Comparison of ENCODE assay signal across 14 cellular contexts in genomic region chr5:168020522-168021294, GRCh38.
DNase-seq lines count a peak whose midpoint lies in the region; ATAC-seq and TF ChIP-seq lines count a peak whose summit lies in the region.
"Had no signal": no experiment of that assay in that cellular context is flagged by ENCODE, and none has a peak within 500 bp of the region (broad histone marks: within the 10 kb centered on the region; RNA-seq: fewer than 3 reads in every experiment).

No MANE protein-coding gene starts in this region.

- H3K27ac ChIP-seq in KMS-11 (no peak overlapping the region), mammary epithelial cell (ENCODE audit: insufficient read depth, low read depth, low read length) (no peak overlapping the region), aorta (ENCODE audit: low read depth in 1 of 2, low read length in 2 of 2) (no peak overlapping the region)
- H3K27ac ChIP-seq: psoas muscle had no signal

- DNase-seq in AG10803 (ENCODE audit: low read depth) (no peak), mammary epithelial cell (no peak), kidney tubule cell (ENCODE audit: low spot score) (peak; percentile 15), aorta (no peak), KG1 (lab: John Stamatoyannopoulos, UW) (no peak), GM13977 (ENCODE audit: low spot score) (no peak)
- no peak for DNase-seq in activated CD8-positive, alpha-beta memory T cell treated with anti-CD3 and anti-CD28 coated beads, Interleukin-2, amount 10 ng/mL, durations not matched to agents 7 days and 5 days
- DNase-seq: COR-L47, erythroblast, psoas muscle had no signal

- no peaks in the 10 kb centered on the region for H3K4me1 ChIP-seq in KMS-11 (ENCODE audit: low read depth, poor library complexity, severe bottlenecking)
- H3K4me1 ChIP-seq in mammary epithelial cell (ENCODE audit: insufficient read depth, low read length), result no peaks in the 10 kb centered on the region
- H3K4me1 ChIP-seq in aorta (ENCODE audit: control insufficient read depth in 1 of 2, insufficient read depth in 2 of 2, low read length in 2 of 2), result no peaks in the 10 kb centered on the region
- H3K4me1 ChIP-seq: psoas muscle had no signal

- ATAC-seq in aorta (ENCODE audit: low FRiP score), result no peak
- ATAC-seq in activated CD8-positive, alpha-beta memory T cell treated with anti-CD3 and anti-CD28 coated beads, Interleukin-2, amount 10 ng/mL, durations not matched to agents 7 days and 5 days, result no peak
- ATAC-seq: activated CD4-positive, CD25-positive, alpha-beta regulatory T cell treated with anti-CD3 and anti-CD28 coated beads, Interleukin-2, amount 50 U/mL, for 24 hours; psoas muscle had no signal

- in situ Hi-C loops in mammary epithelial cell (cut with MboI; ENCODE audit: low sequenced_read_pairs in 2 of 2) (loop anchor here in 1 of 2 donors (25.0 kb wide), 1 partner anchor 308 kb away; no protein-coding TSS in a partner anchor), GM13977 (cut with MboI; ENCODE audit: low pct_unique_long_range_greater_than_20kb, low sequenced_read_pairs, unreplicated experiment) (no loop called here)

- H3K4me3 ChIP-seq in AG10803 (ENCODE audit: low read length) (no peak overlapping the region), KMS-11 (IDR thresholded peaks at IDR 0.05; ENCODE audit: insufficient read depth, low read depth, low read length) (no peak overlapping the region), mammary epithelial cell (replicated peaks in 1 of 3; ENCODE audit: insufficient read depth in 1 of 3, low read depth in 2 of 3, low read length in 3 of 3) (no peak overlapping the region), aorta (ENCODE audit: low read length in 2 of 2) (no peak overlapping the region)
- H3K4me3 ChIP-seq: lung, psoas muscle had no signal

- H3K27ac Mint-ChIP-seq in activated CD8-positive, alpha-beta memory T cell treated with anti-CD3 and anti-CD28 coated beads, Interleukin-2, amount 10 ng/mL, durations not matched to agents 7 days and 5 days, result no peak overlapping the region
- H3K27ac Mint-ChIP-seq: activated naive CD4-positive, alpha-beta T cell treated with anti-CD3 and anti-CD28 coated beads, Interleukin-2, amount 50 U/mL, for 24 hours had no signal

- H3K36me3 Mint-ChIP-seq in activated CD8-positive, alpha-beta memory T cell treated with anti-CD3 and anti-CD28 coated beads, Interleukin-2, amount 10 ng/mL, durations not matched to agents 7 days and 5 days, result no peaks in the 10 kb centered on the region
- H3K36me3 Mint-ChIP-seq: activated naive CD4-positive, alpha-beta T cell treated with anti-CD3 and anti-CD28 coated beads, Interleukin-2, amount 50 U/mL, for 24 hours had no signal

- CTCF ChIA-PET in mammary epithelial cell (lab: Charles Lee; ENCODE audit: low non-redundant PET), result no interaction called here
- CTCF ChIA-PET in activated CD8-positive, alpha-beta memory T cell treated with anti-CD3 and anti-CD28 coated beads, Interleukin-2, amount 10 ng/mL, durations not matched to agents 7 days and 5 days (lab: Charles Lee), result no interaction called here

- dilution Hi-C loops in mammary epithelial cell (cut with HindIII; ENCODE audit: low sequenced_read_pairs), result no loop called here

- no peaks in the 10 kb centered on the region for H3K79me2 ChIP-seq in KMS-11 (ENCODE audit: insufficient read depth, low read depth)
- H3K79me2 ChIP-seq in mammary epithelial cell (ENCODE audit: insufficient read depth, low read length), result no peaks in the 10 kb centered on the region

- H3K9me3 ChIP-seq in mammary epithelial cell (replicated peaks; ENCODE audit: insufficient read depth, low read length) (no peaks in the 10 kb centered on the region), aorta (ENCODE audit: control insufficient read depth, low read length) (no peaks in the 10 kb centered on the region)
- H3K9me3 ChIP-seq: psoas muscle had no signal

- intact Hi-C loops in mammary epithelial cell (cut with micrococcal nuclease), result loop anchor here (1.0 kb wide), 2 partner anchors 297 to 438 kb away; no protein-coding TSS in a partner anchor
- intact Hi-C loops in aorta (cut with DNase I), result loop anchor here (1.0 to 10.0 kb wide), 3 partner anchors 296 to 446 kb away; no protein-coding TSS in a partner anchor

- WGBS in mammary epithelial cell (ENCODE audit: low coverage, missing lambda C conversion rate), result 66% methylated on average over 9 of the region's 11 CpGs
- WGBS in aorta, 2 donors, result 14% methylated on average over 11 of the region's 11 CpGs

- H3K4me2 ChIP-seq in KMS-11 (no peak overlapping the region), mammary epithelial cell (ENCODE audit: insufficient read depth, low read depth, low read length) (no peak overlapping the region)

- H3K9me3 Mint-ChIP-seq in activated CD8-positive, alpha-beta memory T cell treated with anti-CD3 and anti-CD28 coated beads, Interleukin-2, amount 10 ng/mL, durations not matched to agents 7 days and 5 days (ENCODE audit: low read depth), result no peaks in the 10 kb centered on the region
- H3K9me3 Mint-ChIP-seq: activated naive CD4-positive, alpha-beta T cell treated with anti-CD3 and anti-CD28 coated beads, Interleukin-2, amount 50 U/mL, for 24 hours had no signal

- H2AFZ ChIP-seq in KMS-11 (ENCODE audit: low read depth) (no peak overlapping the region), mammary epithelial cell (ENCODE audit: low read depth, low read length) (no peak overlapping the region)

- H3K4me1 Mint-ChIP-seq in activated CD8-positive, alpha-beta memory T cell treated with anti-CD3 and anti-CD28 coated beads, Interleukin-2, amount 10 ng/mL, durations not matched to agents 7 days and 5 days, result no peaks in the 10 kb centered on the region
- H3K4me1 Mint-ChIP-seq: activated naive CD4-positive, alpha-beta T cell treated with anti-CD3 and anti-CD28 coated beads, Interleukin-2, amount 50 U/mL, for 24 hours had no signal

- H3K27me3 ChIP-seq in KMS-11 (ENCODE audit: insufficient read depth, low read depth) (no peaks in the 10 kb centered on the region), mammary epithelial cell (ENCODE audit: insufficient read depth, low read length) (no peaks in the 10 kb centered on the region), aorta (ENCODE audit: control insufficient read depth in 1 of 2, insufficient read depth in 2 of 2, low read length in 1 of 2) (no peaks in the 10 kb centered on the region)

- no peaks in the 10 kb centered on the region for H3K36me3 ChIP-seq in KMS-11 (ENCODE audit: insufficient read depth)
- no peaks in the 10 kb centered on the region for H3K36me3 ChIP-seq in mammary epithelial cell (ENCODE audit: insufficient read depth, low read length)
- no peaks in the 10 kb centered on the region for H3K36me3 ChIP-seq in aorta (ENCODE audit: control insufficient read depth in 1 of 2, insufficient read depth in 2 of 2, low read length in 1 of 2)

- no TSS peak for BruUV-seq in mammary epithelial cell (replicated peaks; lab: Mats Ljungman, UMichigan)

- H4K20me1 ChIP-seq in KMS-11 (ENCODE audit: insufficient read depth) (no peaks in the 10 kb centered on the region), mammary epithelial cell (ENCODE audit: insufficient read depth, low read length) (no peaks in the 10 kb centered on the region)

- TF ChIP-seq CTCF in AG10803 (conservative IDR thresholded peaks at IDR 0.05; ENCODE audit: low read length), result peak; percentile 37
- TF ChIP-seq CTCF in KMS-11 (conservative IDR thresholded peaks at IDR 0.05; ENCODE audit: low read depth, low read length), result 0 out of 2 replicates have a peak, but pooled peaks have one; percentile 15
- TF ChIP-seq CTCF in mammary epithelial cell (conservative IDR thresholded peaks at IDR 0.05 in 1 of 2, IDR thresholded peaks at IDR 0.05 in 1 of 2; ENCODE audit: extremely low read depth in 1 of 2, insufficient read depth in 1 of 2, low read depth in 1 of 2, low read length in 2 of 2), result peak; percentile 29 to 51
- no peak for TF ChIP-seq CTCF in GM13977 (IDR thresholded peaks at IDR 0.05; ENCODE audit: extremely low read depth, insufficient read depth, missing control alignments)

- H3K27me3 Mint-ChIP-seq in activated CD8-positive, alpha-beta memory T cell treated with anti-CD3 and anti-CD28 coated beads, Interleukin-2, amount 10 ng/mL, durations not matched to agents 7 days and 5 days, result peaks cover 3% of the 10 kb centered on the region

- H3K4me3 Mint-ChIP-seq in activated CD8-positive, alpha-beta memory T cell treated with anti-CD3 and anti-CD28 coated beads, Interleukin-2, amount 10 ng/mL, durations not matched to agents 7 days and 5 days, result no peak overlapping the region
- H3K4me3 Mint-ChIP-seq: activated naive CD4-positive, alpha-beta T cell treated with anti-CD3 and anti-CD28 coated beads, Interleukin-2, amount 50 U/mL, for 24 hours had no signal

- no peak overlapping the region for H3K9ac ChIP-seq in KMS-11
- H3K9ac ChIP-seq in mammary epithelial cell (ENCODE audit: insufficient read depth, low read length), result no peak overlapping the region
